ENCODE assay signal across 9 cellular contexts in the genomic region with DNA sequence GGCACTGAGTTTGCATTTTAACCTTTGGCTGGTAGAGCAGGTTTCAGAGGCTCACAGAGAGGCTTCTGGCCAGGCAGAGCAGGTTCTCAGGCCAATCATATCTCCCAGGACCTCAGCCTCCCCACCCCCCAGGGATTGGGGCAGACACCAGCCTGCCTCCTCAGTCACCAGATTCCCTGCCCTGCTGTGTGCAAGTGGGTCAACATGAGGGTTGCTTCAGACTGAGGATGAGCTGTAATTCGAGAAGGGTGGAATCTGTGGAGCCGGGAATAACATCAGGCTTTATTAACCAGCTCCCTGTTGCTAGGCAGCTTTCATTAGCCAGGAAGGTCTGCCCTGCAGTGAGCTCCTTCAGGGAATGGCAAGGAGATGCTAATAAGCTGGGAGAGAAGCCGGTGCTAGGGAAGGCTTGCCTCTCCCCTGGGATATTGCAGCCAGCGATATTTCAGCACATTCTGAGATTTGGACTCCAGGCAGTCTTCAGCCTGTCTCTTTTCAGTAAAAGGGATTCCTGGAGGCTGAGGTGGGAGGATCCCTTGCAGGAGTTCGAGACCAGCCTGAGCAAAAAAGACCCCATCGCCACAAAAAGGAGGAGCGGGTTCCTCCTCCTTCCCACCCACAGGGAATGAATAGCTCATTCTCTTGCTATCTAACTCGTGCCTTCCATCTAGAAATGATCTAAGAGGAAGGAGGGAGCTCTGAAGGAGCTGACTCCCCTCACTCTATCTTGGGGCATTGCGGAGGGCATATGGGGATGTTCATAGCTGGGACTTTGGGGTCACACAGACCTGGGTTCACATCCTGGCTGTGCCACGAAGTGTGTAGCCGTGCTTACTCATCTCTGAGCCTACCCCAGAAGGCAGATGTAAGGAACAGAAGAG. TPM values are rescaled to one million over a fixed set of nuclear protein-coding genes. Genes with fewer than 3 reads are reported as not detected.
DNase-seq lines count a peak whose midpoint lies in the region; ATAC-seq lines count a peak whose summit lies in the region.
"Had no signal": no experiment of that assay in that cellular context is flagged by ENCODE, and none has a peak within 500 bp of the region (broad histone marks: within the 10 kb centered on the region; RNA-seq: fewer than 3 reads in every experiment).

No MANE protein-coding gene starts in this region.

- H4K91ac ChIP-seq in mesenchymal stem cell (ENCODE audit: low read length): no peak overlapping the region

- no peak overlapping the region for H2BK5ac ChIP-seq in mesenchymal stem cell (ENCODE audit: low read depth, low read length, poor library complexity, severe bottlenecking)

- peak overlapping the region; percentile 81 for H3K27ac ChIP-seq in mesenchymal stem cell (ENCODE audit: low read length, poor library complexity, severe bottlenecking)
- H3K27ac ChIP-seq: HL-60 had no signal

- peak overlapping the region in 1 of 2 experiments; percentile 32 for H3K4ac ChIP-seq in mesenchymal stem cell (ENCODE audit: low read depth in 1 of 2, low read length in 2 of 2)

- H3K27me3 ChIP-seq in mesenchymal stem cell (ENCODE audit: control insufficient read depth in 1 of 2, insufficient read depth in 1 of 2, low read length in 2 of 2): no peaks in the 10 kb centered on the region

- DNase-seq in EH (ENCODE audit: low read depth): peak; percentile 94
- peak; percentile 82 for DNase-seq in NCI-H2227 (lab: John Stamatoyannopoulos, UW; ENCODE audit: unreplicated experiment)
- peak; percentile 53 for DNase-seq in dedifferentiated amniotic fluid mesenchymal stem cell (ENCODE audit: extremely low spot score)
- DNase-seq in mesenchymal stem cell: peak; percentile 97
- no peak for DNase-seq in activated T-cell treated with anti-CD3 and anti-CD28 coated beads, Interleukin-2, amount 50 U/mL, for 48 hours
- DNase-seq in stimulated activated CD4-positive, alpha-beta T cell treated with anti-CD3 and anti-CD28 coated beads, Interleukin-4, amount 100 ng/mL, for 1 hour: no peak

- no peak overlapping the region for H3K4me2 ChIP-seq in mesenchymal stem cell (ENCODE audit: low read length, poor library complexity, severe bottlenecking)

- H3K79me1 ChIP-seq in mesenchymal stem cell (replicated peaks; ENCODE audit: low read length, poor library complexity, severe bottlenecking): peaks cover 33% of the 10 kb centered on the region

- H3K4me1 ChIP-seq in mesenchymal stem cell (ENCODE audit: control insufficient read depth, insufficient read depth, low read depth, low read length): peaks cover 18% of the 10 kb centered on the region

- peak overlapping the region; percentile 37 for H2AK5ac ChIP-seq in mesenchymal stem cell (ENCODE audit: low read length, severe bottlenecking)

- peak overlapping the region; percentile 29 for H3K9ac ChIP-seq in mesenchymal stem cell (ENCODE audit: low read length)

- H3K9me3 ChIP-seq in mesenchymal stem cell (ENCODE audit: control insufficient read depth, low read length): no peaks in the 10 kb centered on the region

- no peak overlapping the region for H2AFZ ChIP-seq in mesenchymal stem cell (ENCODE audit: low read depth, low read length)

- no peak for ATAC-seq in GM18861 (IDR thresholded peaks at IDR 0.05; ENCODE audit: unreplicated experiment)
- ATAC-seq in HG03159 (IDR thresholded peaks at IDR 0.05; ENCODE audit: unreplicated experiment): no peak

- H2BK12ac ChIP-seq in mesenchymal stem cell (ENCODE audit: low read length in 2 of 2): peak overlapping the region; percentile 26 to 53

- no peak overlapping the region for H3K4me3 ChIP-seq in mesenchymal stem cell (ENCODE audit: insufficient read depth in 1 of 2, low read depth in 1 of 2, low read length in 2 of 2)

- peak overlapping the region; percentile 46 to 52 for H3K18ac ChIP-seq in mesenchymal stem cell (ENCODE audit: low read depth in 1 of 2, low read length in 2 of 2)

- no peak overlapping the region for H2BK15ac ChIP-seq in mesenchymal stem cell (ENCODE audit: low read depth, poor library complexity, severe bottlenecking)

- no peak overlapping the region for H2BK120ac ChIP-seq in mesenchymal stem cell (ENCODE audit: low read depth, low read length)

- peaks cover 18 to 37% of the 10 kb centered on the region in 2 experiments for H3K36me3 ChIP-seq in mesenchymal stem cell (ENCODE audit: control insufficient read depth in 1 of 2, insufficient read depth in 2 of 2, low read depth in 1 of 2, low read length in 2 of 2)

- H3K14ac ChIP-seq in mesenchymal stem cell (ENCODE audit: low read length in 2 of 2): no peak overlapping the region

- H4K8ac ChIP-seq in mesenchymal stem cell (ENCODE audit: low read length): no peak overlapping the region

- no peak overlapping the region for H3K23ac ChIP-seq in mesenchymal stem cell (ENCODE audit: low read length in 2 of 2)

- 49% methylated on average over 11 of the region's 11 CpGs for WGBS in mesenchymal stem cell

RNA-seq across cellular contexts. Expression of a gene that starts 10.7 kb away (rescaled TPM):
- polyA plus RNA-seq in mesenchymal stem cell (2013, experiment 1 of 2): 39.7 TPM
- 36.3 TPM for polyA plus RNA-seq in mesenchymal stem cell (2013, experiment 2 of 2)

RNA-seq across cellular contexts. Expression of a gene that starts 11.8 kb away (rescaled TPM):
- 13.3 TPM for polyA plus RNA-seq in mesenchymal stem cell (2013, experiment 1 of 2)
- polyA plus RNA-seq in mesenchymal stem cell (2013, experiment 2 of 2): 12.6 TPM

RNA-seq across cellular contexts. Expression of a gene that starts 44.3 kb away (rescaled TPM):
- 12.2 TPM for polyA plus RNA-seq in mesenchymal stem cell (2013, experiment 1 of 2)
- polyA plus RNA-seq in mesenchymal stem cell (2013, experiment 2 of 2): 10.6 TPM

RNA-seq across cellular contexts. Expression of a gene that starts 44.5 kb away (rescaled TPM):
- polyA plus RNA-seq in mesenchymal stem cell (2013, experiment 1 of 2): 25.3 TPM
- 25.6 TPM for polyA plus RNA-seq in mesenchymal stem cell (2013, experiment 2 of 2)

RNA-seq across cellular contexts. Expression of a gene that starts 52.8 kb away (rescaled TPM):
- polyA plus RNA-seq in mesenchymal stem cell (2013, experiment 1 of 2): 21.1 TPM
- 19.7 TPM for polyA plus RNA-seq in mesenchymal stem cell (2013, experiment 2 of 2)

Comparison
In these comparisons a context has a peak if more than half of its experiments do, and no peak if none do; other contexts are left out.
1. DNase-seq: peak in EH (single experiment), NCI-H2227 (single experiment), dedifferentiated amniotic fluid mesenchymal stem cell (single experiment) and mesenchymal stem cell (single experiment); none in activated T-cell treated with anti-CD3 and anti-CD28 coated beads, Interleukin-2, amount 50 U/mL, for 48 hours (0 of 2) and stimulated activated CD4-positive, alpha-beta T cell treated with anti-CD3 and anti-CD28 coated beads, Interleukin-4, amount 100 ng/mL, for 1 hour (single experiment).